10 cellular contexts compared by ENCODE assay signal in the genomic region with DNA sequence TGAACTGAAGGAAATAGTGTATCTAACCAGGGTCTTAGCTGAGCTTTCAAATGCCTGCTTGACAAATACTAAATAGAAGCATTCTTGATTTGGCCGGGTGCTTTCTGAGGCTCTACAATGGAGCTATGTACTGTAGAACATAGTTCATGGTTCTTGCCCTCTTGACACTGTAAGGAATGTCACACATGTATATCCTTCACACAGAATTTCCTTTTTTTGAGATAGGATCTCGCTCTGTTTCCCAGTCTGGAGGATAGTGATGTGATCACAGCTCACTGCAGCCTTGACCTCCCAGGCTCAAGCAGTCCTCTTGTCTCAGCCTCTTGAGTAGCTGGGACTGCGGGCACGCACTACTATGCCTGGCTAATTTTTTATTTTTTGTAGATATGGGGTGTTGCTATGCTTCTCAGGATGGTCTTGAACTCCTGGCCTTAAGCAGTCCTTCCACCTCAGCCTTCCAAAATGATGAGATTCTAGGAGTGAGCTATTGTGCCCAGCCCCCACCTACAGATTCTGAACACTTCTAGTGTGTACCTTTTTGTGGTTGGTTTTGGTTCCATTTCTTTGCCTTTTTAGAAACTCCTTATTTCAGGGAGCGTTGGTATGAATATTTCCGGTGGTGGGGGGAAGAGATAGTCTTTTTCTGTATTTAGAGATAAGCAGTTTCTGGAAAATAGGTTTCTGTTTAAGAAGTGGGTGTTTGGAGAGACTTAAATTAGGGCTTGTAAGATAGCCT. TPM values are rescaled to one million over a fixed set of nuclear protein-coding genes. Genes with fewer than 3 reads are reported as not detected.
DNase-seq lines count a peak whose midpoint lies in the region; ATAC-seq and TF ChIP-seq lines count a peak whose summit lies in the region.
"Had no signal": no experiment of that assay in that cellular context is flagged by ENCODE, and none has a peak within 500 bp of the region (broad histone marks: within the 10 kb centered on the region; RNA-seq: fewer than 3 reads in every experiment).

No MANE protein-coding gene starts in this region.

- peaks cover 31% of the 10 kb centered on the region for H4K20me1 ChIP-seq in neural progenitor cell (ENCODE audit: low read depth)

- H3K27ac Mint-ChIP-seq in T-helper 1 cell treated with Interleukin-12 subunit alpha and Interleukin-12 subunit beta and Interleukin-4 antibody, amounts not matched to agents 30 μg/mL and 1 μg/mL, for 36 hours = peak overlapping the region; percentile 84
- no peak overlapping the region for H3K27ac Mint-ChIP-seq in neural progenitor cell

- H3K4me3 Mint-ChIP-seq in T-helper 1 cell treated with Interleukin-12 subunit alpha and Interleukin-12 subunit beta and Interleukin-4 antibody, amounts not matched to agents 30 μg/mL and 1 μg/mL, for 36 hours = peak overlapping the region; percentile 96
- H3K4me3 Mint-ChIP-seq in neural progenitor cell = no peak overlapping the region

- H3K4me1 ChIP-seq in esophagus muscularis mucosa (peaks cover 63 to 90% (median 82%) of the 10 kb centered on the region in 4 donors), skeletal muscle satellite cell (ENCODE audit: control insufficient read depth, insufficient read depth, low read length) (peaks cover 44% of the 10 kb centered on the region), neural progenitor cell (peaks cover 19% of the 10 kb centered on the region)

- no peaks in the 10 kb centered on the region for H3K79me2 ChIP-seq in neural progenitor cell (ENCODE audit: low read depth)

- TF ChIP-seq POLR2A in esophagus muscularis mucosa (IDR thresholded peaks at IDR 0.05; ENCODE audit: low read depth) (no peak), GM18505 (IDR thresholded peaks at IDR 0.05; ENCODE audit: borderline replicate concordance, extremely low read depth, insufficient read depth, insufficient read length) (no peak)

- no peaks in the 10 kb centered on the region for H3K9me3 Mint-ChIP-seq in T-helper 1 cell treated with Interleukin-12 subunit alpha and Interleukin-12 subunit beta and Interleukin-4 antibody, amounts not matched to agents 30 μg/mL and 1 μg/mL, for 36 hours
- no peaks in the 10 kb centered on the region for H3K9me3 Mint-ChIP-seq in neural progenitor cell

- no peaks in the 10 kb centered on the region for H3K27me3 Mint-ChIP-seq in T-helper 1 cell treated with Interleukin-12 subunit alpha and Interleukin-12 subunit beta and Interleukin-4 antibody, amounts not matched to agents 30 μg/mL and 1 μg/mL, for 36 hours (ENCODE audit: low read depth)
- H3K27me3 Mint-ChIP-seq in neural progenitor cell (ENCODE audit: insufficient read depth, low read depth) = peaks cover 4% of the 10 kb centered on the region

- peaks cover 29% of the 10 kb centered on the region for H3K36me3 Mint-ChIP-seq in T-helper 1 cell treated with Interleukin-12 subunit alpha and Interleukin-12 subunit beta and Interleukin-4 antibody, amounts not matched to agents 30 μg/mL and 1 μg/mL, for 36 hours (ENCODE audit: low read depth)
- peaks cover 26% of the 10 kb centered on the region for H3K36me3 Mint-ChIP-seq in neural progenitor cell

- intact Hi-C loops in esophagus muscularis mucosa (cut with DNase I) = no loop called here

- ATAC-seq in GM18505 (IDR thresholded peaks at IDR 0.05; ENCODE audit: unreplicated experiment) (no peak), HG03460 (IDR thresholded peaks at IDR 0.05; ENCODE audit: unreplicated experiment) (no peak)
- ATAC-seq: left colon had no signal

- H3K9ac ChIP-seq in skeletal muscle satellite cell (ENCODE audit: low read depth, low read length) (peak overlapping the region; percentile 87), neural progenitor cell (no peak overlapping the region)

- TF ChIP-seq CTCF in GM12865 (IDR thresholded peaks at IDR 0.05; ENCODE audit: insufficient read depth, low read depth, low read length, missing control alignments) = no peak
- TF ChIP-seq CTCF in esophagus muscularis mucosa (IDR thresholded peaks at IDR 0.05) = no peak
- no peak for TF ChIP-seq CTCF in neural progenitor cell (IDR thresholded peaks at IDR 0.05)

- peak; percentile 34 for DNase-seq in GM12865 (ENCODE audit: low read depth)
- no peak for DNase-seq in esophagus muscularis mucosa (ENCODE audit: extremely low spot score)
- DNase-seq in NCI-H1436 (lab: John Stamatoyannopoulos, UW) = no peak
- DNase-seq in neural progenitor cell (ENCODE audit: low spot score) = no peak
- DNase-seq: brain microvascular endothelial cell had no signal

- H3K4me1 Mint-ChIP-seq in T-helper 1 cell treated with Interleukin-12 subunit alpha and Interleukin-12 subunit beta and Interleukin-4 antibody, amounts not matched to agents 30 μg/mL and 1 μg/mL, for 36 hours (ENCODE audit: low read depth) = peaks cover 68% of the 10 kb centered on the region
- peaks cover 50% of the 10 kb centered on the region for H3K4me1 Mint-ChIP-seq in neural progenitor cell

- H2AFZ ChIP-seq in neural progenitor cell (replicated peaks) = no peak overlapping the region

- no peaks in the 10 kb centered on the region for H3K9me3 ChIP-seq in esophagus muscularis mucosa
- H3K9me3 ChIP-seq in skeletal muscle satellite cell (replicated peaks; ENCODE audit: low read length) = no peaks in the 10 kb centered on the region
- no peaks in the 10 kb centered on the region for H3K9me3 ChIP-seq in neural progenitor cell (ENCODE audit: low read depth)

- H3K4me3 ChIP-seq in GM12865 (ENCODE audit: low read depth, low read length) (no peak overlapping the region), esophagus muscularis mucosa (peak overlapping the region in 3 of 4 donors; percentile 78 to 83 (median 81)), skeletal muscle satellite cell (ENCODE audit: low read length) (peak overlapping the region; percentile 99), neural progenitor cell (no peak overlapping the region)

- H3K27me3 ChIP-seq in esophagus muscularis mucosa = no peaks in the 10 kb centered on the region
- H3K27me3 ChIP-seq in skeletal muscle satellite cell (ENCODE audit: control insufficient read depth, insufficient read depth, low read length) = no peaks in the 10 kb centered on the region
- H3K27me3 ChIP-seq in neural progenitor cell = peaks cover 57% of the 10 kb centered on the region
- H3K27me3 ChIP-seq: brain microvascular endothelial cell had no signal

- H3K4me2 ChIP-seq in skeletal muscle satellite cell (ENCODE audit: low read length) (peak overlapping the region; percentile 87), neural progenitor cell (no peak overlapping the region)

- no peak for TF ChIP-seq EP300 in esophagus muscularis mucosa (IDR thresholded peaks at IDR 0.05)

- H3K36me3 ChIP-seq in esophagus muscularis mucosa (peaks cover 0 to 38% (median 21%) of the 10 kb centered on the region in 4 donors), skeletal muscle satellite cell (ENCODE audit: insufficient read depth, low read length) (peaks cover 33% of the 10 kb centered on the region), neural progenitor cell (no peaks in the 10 kb centered on the region)

- WGBS in esophagus muscularis mucosa = 77% methylated on average over 6 of the region's 6 CpGs

- H3K27ac ChIP-seq in esophagus muscularis mucosa (replicated peaks in 1 of 4) = peak overlapping the region; percentile 83 to 91 (median 88)
- H3K27ac ChIP-seq in neural progenitor cell = no peak overlapping the region

- peaks cover 6% of the 10 kb centered on the region for H3F3A ChIP-seq in neural progenitor cell (ENCODE audit: low read depth)

RNA-seq across cellular contexts. Expression of gene MLXIP, which starts 4.2 kb away (rescaled TPM):
- total RNA-seq in esophagus muscularis mucosa (10 to 100 TPM; 33.8 to 82.2 (median 50.9) TPM), neural progenitor cell (ENCODE audit: low replicate concordance) (1.9 and 4.3 TPM in 2 replicates)
- 12.0 and 17.0 TPM in 2 replicates for total RNA-seq in skeletal muscle satellite cell (2012; rRNA removed)

Comparison
In these comparisons a context has a peak if more than half of its experiments do, and no peak if none do; other contexts are left out.
1. H3K4me3 ChIP-seq: peak in esophagus muscularis mucosa (3 of 4) and skeletal muscle satellite cell (single experiment); none in GM12865 (single experiment) and neural progenitor cell (single experiment).